In genomic region chr16:1350691-1351090, GRCh38 we compare ENCODE assay signal across 8 cellular contexts. TPM values are rescaled to one million over a fixed set of nuclear protein-coding genes. Genes with fewer than 3 reads are reported as not detected.
DNase-seq lines count a peak whose midpoint lies in the region; ATAC-seq, FAIRE-seq and TF ChIP-seq lines count a peak whose summit lies in the region.

No MANE protein-coding gene starts in this region.

- DNase-seq in AG09309 (ENCODE audit: low read depth), result no peak
- DNase-seq in colonic mucosa, result no peak
- no peak for DNase-seq in naive thymus-derived CD8-positive, alpha-beta T cell
- no peak for DNase-seq in DMS153 (lab: John Stamatoyannopoulos, UW)
- DNase-seq in RCC 7860 (ENCODE audit: low spot score), result no peak
- DNase-seq in CD1c-positive myeloid dendritic cell (ENCODE audit: extremely low spot score), result no peak

- intact Hi-C loops in colonic mucosa (cut with DNase I), result no loop called here

- peaks cover 0 to 11% (median 0%) of the 10 kb centered on the region in 3 donors for H3K36me3 Mint-ChIP-seq in naive thymus-derived CD8-positive, alpha-beta T cell

- peaks cover 0 to 2% (median 0%) of the 10 kb centered on the region in 9 donors for H3K9me3 Mint-ChIP-seq in naive thymus-derived CD8-positive, alpha-beta T cell

- H3K4me3 Mint-ChIP-seq in naive thymus-derived CD8-positive, alpha-beta T cell, result peak overlapping the region; percentile 71 to 86 (median 76)

- peak overlapping the region; percentile 90 for H3K4me2 ChIP-seq in KMS-11

- no peaks in the 10 kb centered on the region for H3K9me3 ChIP-seq in colonic mucosa

- FAIRE-seq in RCC 7860 (lab: Jason Lieb, UNC), result no peak

- TF ChIP-seq CTCF in AG09309 (IDR thresholded peaks at IDR 0.05; ENCODE audit: control insufficient read depth, insufficient read depth, low read depth, low read length, missing control alignments) (no peak), KMS-11 (conservative IDR thresholded peaks at IDR 0.05; ENCODE audit: low read depth, low read length) (no peak), colonic mucosa (IDR thresholded peaks at IDR 0.05) (no peak)

- H3K27me3 Mint-ChIP-seq in naive thymus-derived CD8-positive, alpha-beta T cell, result no peaks in the 10 kb centered on the region

- H3K4me1 ChIP-seq in KMS-11 (ENCODE audit: low read depth, poor library complexity, severe bottlenecking) (peaks cover 17% of the 10 kb centered on the region), colonic mucosa (peaks cover 4% of the 10 kb centered on the region)

- ATAC-seq in naive thymus-derived CD8-positive, alpha-beta T cell, result no peak
- no peak for ATAC-seq in HG03025 (IDR thresholded peaks at IDR 0.05; ENCODE audit: low FRiP score, unreplicated experiment)

- POLR2A ChIA-PET in naive thymus-derived CD8-positive, alpha-beta T cell (lab: Charles Lee), result interaction anchor here (0.7 to 1.2 kb wide), 6 partner anchors 8 to 140 kb away, joined by 3 to 11 read pairs (median 3); partner anchors contain the start of gene UBE2I

- H3K4me3 ChIP-seq in AG09309 (ENCODE audit: control insufficient read depth, low read depth, low read length) (peak overlapping the region; percentile 98), KMS-11 (IDR thresholded peaks at IDR 0.05; ENCODE audit: insufficient read depth, low read depth, low read length) (no peak overlapping the region), colonic mucosa (peak overlapping the region; percentile 99)

- H3K36me3 ChIP-seq in KMS-11 (ENCODE audit: insufficient read depth), result no peaks in the 10 kb centered on the region
- H3K36me3 ChIP-seq in colonic mucosa, result no peaks in the 10 kb centered on the region

- peaks cover 27% of the 10 kb centered on the region; the same call in 1 of the 2 replicates for H3K79me2 ChIP-seq in KMS-11 (ENCODE audit: insufficient read depth, low read depth)

- peaks cover 16 to 42% (median 36%) of the 10 kb centered on the region in 4 donors for H3K4me1 Mint-ChIP-seq in naive thymus-derived CD8-positive, alpha-beta T cell

- peak overlapping the region; percentile 32 to 90 (median 79) for H3K27ac Mint-ChIP-seq in naive thymus-derived CD8-positive, alpha-beta T cell

- H4K20me1 ChIP-seq in KMS-11 (ENCODE audit: insufficient read depth), result no peaks in the 10 kb centered on the region

- H3K27me3 ChIP-seq in KMS-11 (ENCODE audit: insufficient read depth, low read depth) (peaks cover 2% of the 10 kb centered on the region; the same call in 1 of the 2 replicates), colonic mucosa (no peaks in the 10 kb centered on the region)

- peak overlapping the region; percentile 13; the same call in 1 of the 2 replicates for H2AFZ ChIP-seq in KMS-11 (ENCODE audit: low read depth)

- no peak overlapping the region for H3K9ac ChIP-seq in KMS-11
- peak overlapping the region; percentile 90 to 91 for H3K9ac ChIP-seq in colonic mucosa (ENCODE audit: low read depth in 2 of 2, low read length in 2 of 2)

- no peak overlapping the region for H3K27ac ChIP-seq in KMS-11
- H3K27ac ChIP-seq in colonic mucosa, result no peak overlapping the region

RNA-seq across cellular contexts. Expression of gene TSR3, which starts 1.0 kb away (rescaled TPM):
- total RNA-seq in colonic mucosa, result 10 to 100 TPM; 39.6 to 74.4 TPM
- total RNA-seq in naive thymus-derived CD8-positive, alpha-beta T cell, result 10 to 100 TPM; 37.1 to 41.2 TPM
- polyA plus RNA-seq in naive thymus-derived CD8-positive, alpha-beta T cell, result 10 to 100 TPM; 88.8 to 99.4 (median 96.3) TPM

RNA-seq across cellular contexts. Expression of gene GNPTG, which starts 1.0 kb away (rescaled TPM):
- total RNA-seq in colonic mucosa, result 10 to 100 TPM; 48.2 to 59.1 TPM
- 10 to 100 TPM; 56.9 to 65.2 TPM for total RNA-seq in naive thymus-derived CD8-positive, alpha-beta T cell
- polyA plus RNA-seq in naive thymus-derived CD8-positive, alpha-beta T cell, result 10 to 100 TPM; 44.4 to 57.8 (median 56.6) TPM

RNA-seq across cellular contexts. Expression of gene BAIAP3, which starts 17.2 kb away (rescaled TPM):
- total RNA-seq in colonic mucosa, result 1 to 10 TPM; 5.5 to 9.8 TPM
- 1 to 10 TPM; 3.0 to 5.3 TPM for total RNA-seq in naive thymus-derived CD8-positive, alpha-beta T cell
- 1 to 10 TPM in 1 of 3 donors, under 1 TPM in 2; 0.06 to 1.5 (median 0.85) TPM for polyA plus RNA-seq in naive thymus-derived CD8-positive, alpha-beta T cell

RNA-seq across cellular contexts. Expression of gene UBE2I, which starts 41.3 kb away (rescaled TPM):
- total RNA-seq in colonic mucosa, result 100 to 1,000 TPM; 101 to 143 TPM
- 100 to 1,000 TPM; 236 to 250 TPM for total RNA-seq in naive thymus-derived CD8-positive, alpha-beta T cell
- 10 to 100 TPM; 87.5 to 89.6 (median 89.0) TPM for polyA plus RNA-seq in naive thymus-derived CD8-positive, alpha-beta T cell
